ENCODE assay signal across 20 cellular contexts in the genomic region with DNA sequence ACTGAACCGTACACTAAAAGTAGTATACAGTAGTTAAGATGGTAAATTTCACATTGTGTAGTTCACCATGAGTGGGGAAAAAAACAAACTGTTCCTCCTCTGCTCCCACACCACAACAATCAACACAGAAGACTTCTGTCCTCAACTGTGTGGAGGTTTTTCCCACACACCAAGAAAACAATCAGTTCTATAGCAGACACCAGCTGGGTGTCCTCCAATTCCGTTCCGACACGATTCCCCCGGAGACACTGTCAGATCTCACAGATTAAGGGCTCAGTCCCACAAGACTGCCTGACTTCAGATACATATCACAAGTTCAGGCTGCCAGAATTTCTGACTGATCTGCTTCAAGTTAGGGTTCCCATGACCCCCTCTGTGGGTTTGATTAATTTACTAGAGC. TPM values are rescaled to one million over a fixed set of nuclear protein-coding genes. Genes with fewer than 3 reads are reported as not detected.
DNase-seq lines count a peak whose midpoint lies in the region; ATAC-seq and TF ChIP-seq lines count a peak whose summit lies in the region.
"Had no signal": no experiment of that assay in that cellular context is flagged by ENCODE, and none has a peak within 500 bp of the region (broad histone marks: within the 10 kb centered on the region; RNA-seq: fewer than 3 reads in every experiment).

No MANE protein-coding gene starts in this region.

- H3K36me3 Mint-ChIP-seq in activated naive CD4-positive, alpha-beta T cell treated with anti-CD3 and anti-CD28 coated beads, Interleukin-2, amount 50 U/mL, for 24 hours = peaks cover 19% of the 10 kb centered on the region
- H3K36me3 Mint-ChIP-seq in HFFc6 (ENCODE audit: low read depth) = peaks cover 19% of the 10 kb centered on the region

- ATAC-seq in GM18505 (IDR thresholded peaks at IDR 0.05; ENCODE audit: unreplicated experiment) = no peak
- ATAC-seq: HepG2, Panc1, SK-N-SH treated with all-trans-retinoic acid at 6 μM for 48 hours had no signal

- H3K9me3 Mint-ChIP-seq in activated naive CD4-positive, alpha-beta T cell treated with anti-CD3 and anti-CD28 coated beads, Interleukin-2, amount 50 U/mL, for 24 hours = no peaks in the 10 kb centered on the region
- no peaks in the 10 kb centered on the region for H3K9me3 Mint-ChIP-seq in HFFc6
- H3K9me3 Mint-ChIP-seq: CD4-positive, CD25-positive, alpha-beta regulatory T cell had no signal

- H3K27ac Mint-ChIP-seq in activated naive CD4-positive, alpha-beta T cell treated with anti-CD3 and anti-CD28 coated beads, Interleukin-2, amount 50 U/mL, for 24 hours = peak overlapping the region; percentile 27
- no peak overlapping the region; the same call in 1 of the 2 replicates for H3K27ac Mint-ChIP-seq in HFFc6

- H3K4me3 Mint-ChIP-seq in activated naive CD4-positive, alpha-beta T cell treated with anti-CD3 and anti-CD28 coated beads, Interleukin-2, amount 50 U/mL, for 24 hours = no peak overlapping the region
- no peak overlapping the region for H3K4me3 Mint-ChIP-seq in HFFc6
- H3K4me3 Mint-ChIP-seq: CD4-positive, CD25-positive, alpha-beta regulatory T cell had no signal

- no peaks in the 10 kb centered on the region for H3K4me1 Mint-ChIP-seq in activated naive CD4-positive, alpha-beta T cell treated with anti-CD3 and anti-CD28 coated beads, Interleukin-2, amount 50 U/mL, for 24 hours
- H3K4me1 Mint-ChIP-seq in HFFc6 (ENCODE audit: low read depth) = no peaks in the 10 kb centered on the region

- TF ChIP-seq CTCF in HFFc6 (IDR thresholded peaks at IDR 0.05) = no peak

- no peak for TF ChIP-seq POLR2A in GM18505 (IDR thresholded peaks at IDR 0.05; ENCODE audit: borderline replicate concordance, extremely low read depth, insufficient read depth, insufficient read length)

- no peak for DNase-seq in activated naive CD4-positive, alpha-beta T cell treated with anti-CD3 and anti-CD28 coated beads, Interleukin-2, amount 50 U/mL, for 16 hours
- DNase-seq in hippocampal formation (lab: John Stamatoyannopoulos, UW) = peak; percentile 56 to 80
- DNase-seq in pons (ENCODE audit: low spot score) = peak; percentile 90
- no peak for DNase-seq in effector CD4-positive, alpha-beta T cell
- no peak for DNase-seq in HFFc6
- no peak for DNase-seq in COLO668 (lab: John Stamatoyannopoulos, UW; ENCODE audit: unreplicated experiment)
- DNase-seq: CD4-positive, CD25-positive, alpha-beta regulatory T cell; DND-41; GDM1; MG63; NCI-H1092 treated with DMSO at 0.1 percent for 48 hours; NCI-H1694 treated with DMSO at 0.1 percent for 48 hours; NCI-H446; NCI-H748 treated with DMSO at 0.1 percent for 48 hours; Right ventricle myocardium superior had no signal

- no peaks in the 10 kb centered on the region for H3K27me3 Mint-ChIP-seq in activated naive CD4-positive, alpha-beta T cell treated with anti-CD3 and anti-CD28 coated beads, Interleukin-2, amount 50 U/mL, for 24 hours
- H3K27me3 Mint-ChIP-seq in HFFc6 (ENCODE audit: insufficient read depth) = no peaks in the 10 kb centered on the region
- H3K27me3 Mint-ChIP-seq: CD4-positive, CD25-positive, alpha-beta regulatory T cell had no signal

RNA-seq across cellular contexts. Expression of a gene that starts 31.8 kb away (rescaled TPM):
- total RNA-seq in HFFc6 (2021; fragmentation: NEBNext Ultra II Directional; extraction: Animal tissue kit (Norgen Biotek cat#: 25700)) = 10 to 100 TPM; 26.2 to 33.3 (median 29.5) TPM

RNA-seq across cellular contexts. Expression of a gene that starts 36.7 kb away (rescaled TPM):
- total RNA-seq in HFFc6 (2021; fragmentation: NEBNext Ultra II Directional; extraction: Animal tissue kit (Norgen Biotek cat#: 25700)) = 10 to 100 TPM; 62.8 to 77.0 (median 74.3) TPM

RNA-seq across cellular contexts. Expression of a gene that starts 36.9 kb away (rescaled TPM):
- 100 to 1,000 TPM; 114 to 150 (median 138) TPM for total RNA-seq in HFFc6 (2021; fragmentation: NEBNext Ultra II Directional; extraction: Animal tissue kit (Norgen Biotek cat#: 25700))

Comparison
In these comparisons a context has a peak if more than half of its experiments do, and no peak if none do; other contexts are left out.
1. DNase-seq: peak in hippocampal formation (2 of 2) and pons (single experiment); none in activated naive CD4-positive, alpha-beta T cell treated with anti-CD3 and anti-CD28 coated beads, Interleukin-2, amount 50 U/mL, for 16 hours (single experiment), effector CD4-positive, alpha-beta T cell (single experiment), HFFc6 (single experiment) and COLO668 (single experiment).